In the genomic region with DNA sequence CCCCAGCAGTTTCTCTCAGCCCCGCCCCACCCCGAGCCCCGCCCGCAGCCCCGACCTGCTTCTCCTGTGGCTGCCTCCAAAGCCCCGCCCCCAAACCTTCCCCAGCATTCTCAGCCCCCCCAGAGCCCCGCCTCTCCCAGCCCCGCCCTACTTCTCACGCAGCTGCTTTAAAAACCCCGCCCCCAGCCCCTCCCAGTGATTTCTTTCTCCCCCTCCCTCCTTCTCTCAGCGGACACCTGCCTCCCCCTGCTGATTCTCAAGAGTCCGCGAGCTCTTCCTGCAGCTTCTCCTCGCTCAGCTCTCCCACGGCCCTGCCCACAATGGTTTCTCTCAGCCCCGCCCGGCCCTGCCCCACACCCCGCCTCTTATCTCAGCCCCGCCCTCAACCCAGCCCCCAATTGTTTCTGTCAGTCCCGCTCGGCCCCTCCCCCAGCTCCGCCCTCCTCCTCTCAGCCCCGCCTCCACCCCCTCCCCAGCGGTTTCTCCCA, we compare ENCODE assay signal across 8 cellular contexts. TPM values are rescaled to one million over a fixed set of nuclear protein-coding genes. Genes with fewer than 3 reads are reported as not detected.
DNase-seq lines count a peak whose midpoint lies in the region; ATAC-seq and TF ChIP-seq lines count a peak whose summit lies in the region.

No MANE protein-coding gene starts in this region.

- TF ChIP-seq RAD21 in liver (IDR thresholded peaks at IDR 0.05): no peak

- no peak for TF ChIP-seq CTCF in liver (IDR thresholded peaks at IDR 0.05; ENCODE audit: low read depth, low read length, missing input control)

- peak; percentile 21 for ATAC-seq in GM18511 (IDR thresholded peaks at IDR 0.05; ENCODE audit: unreplicated experiment)
- ATAC-seq in HG03135 (IDR thresholded peaks at IDR 0.05; ENCODE audit: unreplicated experiment): peak; percentile 19
- ATAC-seq in GM21390 (IDR thresholded peaks at IDR 0.05; ENCODE audit: unreplicated experiment): no peak

- peaks cover 0 to 4% (median 4%) of the 10 kb centered on the region in 4 donors for H3K4me1 ChIP-seq in liver (ENCODE audit: control insufficient read depth in 4 of 4, insufficient read depth in 4 of 4, low read length in 3 of 4)

- DNase-seq in NCI-H510A (lab: John Stamatoyannopoulos, UW) (peak; percentile 90), cortex of kidney (lab: John Stamatoyannopoulos, UW) (peak; percentile 4)
- peak; percentile 90 for DNase-seq in activated CD4-positive, alpha-beta T cell treated with anti-CD3 and anti-CD28 coated beads, Interleukin-2, amount 50 U/mL, for 1 hour
- peak; percentile 86 for DNase-seq in stimulated activated CD4-positive, alpha-beta T cell treated with anti-CD3 and anti-CD28 coated beads, Interleukin-2, amount 100 ng/mL, for 4 hours (ENCODE audit: low read depth)

- 2% methylated on average over 24 of the region's 24 CpGs for WGBS in liver

- H3K9me3 ChIP-seq in liver (ENCODE audit: control insufficient read depth in 4 of 4, low read length in 3 of 4): no peaks in the 10 kb centered on the region

- H3K9ac ChIP-seq in liver (ENCODE audit: low read depth in 1 of 2, low read length in 2 of 2): peak overlapping the region in 1 of 2 donors; percentile 65

- no peaks in the 10 kb centered on the region for H3K36me3 ChIP-seq in liver (ENCODE audit: control insufficient read depth in 4 of 4, insufficient read depth in 3 of 4, low read depth in 1 of 4, low read length in 3 of 4)

- H3K27me3 ChIP-seq in liver (ENCODE audit: control insufficient read depth in 4 of 4, insufficient read depth in 4 of 4, low read length in 3 of 4): no peaks in the 10 kb centered on the region

- peak overlapping the region in 2 of 3 donors; percentile 79 to 92 for H3K4me3 ChIP-seq in liver (ENCODE audit: low read depth in 1 of 3, low read length in 3 of 3)

- peak overlapping the region; percentile 96 to 97 for H3K27ac ChIP-seq in liver (ENCODE audit: low read depth in 1 of 2, low read length in 2 of 2)

TF ChIP-seq in liver, 16 proteins besides CTCF, POLR2A, EP300 and RAD21:
- TF ChIP-seq YY1 (IDR thresholded peaks at IDR 0.05) (no peak), TAF1 (conservative IDR thresholded peaks at IDR 0.05) (no peak), SP1 (IDR thresholded peaks at IDR 0.05) (no peak), FOXA1 (IDR thresholded peaks at IDR 0.05) (no peak), FOXA2 (IDR thresholded peaks at IDR 0.05) (no peak)

RNA-seq across cellular contexts. Expression of a gene that starts 0.6 kb away (rescaled TPM):
- total RNA-seq in liver: 10 to 100 TPM in 1 of 2 donors, 1 to 10 TPM in 1; 7.5 to 11.8 TPM
- polyA plus RNA-seq in liver: 10 to 100 TPM; 10.6 to 17.2 TPM

RNA-seq across cellular contexts. Expression of a gene that starts 9.5 kb away (rescaled TPM):
- total RNA-seq in liver: not detected
- not detected for polyA plus RNA-seq in liver

RNA-seq across cellular contexts. Expression of a gene that starts 35.1 kb away (rescaled TPM):
- 10 to 100 TPM in 1 of 2 donors, 1 to 10 TPM in 1; 5.3 to 21.9 TPM for total RNA-seq in liver
- 10 to 100 TPM; 12.3 to 18.4 TPM for polyA plus RNA-seq in liver

RNA-seq across cellular contexts. Expression of a gene that starts 47.1 kb away (rescaled TPM):
- total RNA-seq in liver: not detected
- polyA plus RNA-seq in liver: not detected

RNA-seq across cellular contexts. Expression of a gene that starts 54.9 kb away (rescaled TPM):
- under 1 TPM in 1 of 2 donors, not detected in 1; 0.09 TPM for total RNA-seq in liver
- under 1 TPM; 0.15 to 0.20 TPM for polyA plus RNA-seq in liver

Comparison
In these comparisons a context has a peak if more than half of its experiments do, and no peak if none do; other contexts are left out.
1. DNase-seq: peak in every context shown above with its lines; median percentile 90 in NCI-H510A; 90 in activated CD4-positive, alpha-beta T cell treated with anti-CD3 and anti-CD28 coated beads, Interleukin-2, amount 50 U/mL, for 1 hour; 86 in stimulated activated CD4-positive, alpha-beta T cell treated with anti-CD3 and anti-CD28 coated beads, Interleukin-2, amount 100 ng/mL, for 4 hours; 4 in cortex of kidney.